28 cellular contexts compared by ENCODE assay signal in genomic region chr18:78685980-78686530, GRCh38.
"Had no signal": no experiment of that assay in that cellular context is flagged by ENCODE, and none has a peak within 500 bp of the region (broad histone marks: within the 10 kb centered on the region; RNA-seq: fewer than 3 reads in every experiment).

No MANE protein-coding gene starts in this region.

- H3K27me3 ChIP-seq: ascending aorta, cardiac muscle cell had no signal

- H3K27ac ChIP-seq: ascending aorta, cardiac muscle cell, VCaP had no signal

- H3K4me3 ChIP-seq: ascending aorta, cardiac muscle cell had no signal

- H3K36me3 ChIP-seq: ascending aorta, cardiac muscle cell had no signal

- ATAC-seq: activated CD8-positive, alpha-beta memory T cell treated with anti-CD3 and anti-CD28 coated beads, Interleukin-2, amount 10 ng/mL, durations not matched to agents 7 days and 5 days; activated CD8-positive, alpha-beta T cell treated with anti-CD3 and anti-CD28 coated beads, Interleukin-2, amount 10 ng/mL, durations not matched to agents 7 days and 5 days; activated naive CD8-positive, alpha-beta T cell treated with anti-CD3 and anti-CD28 coated beads, Interleukin-2, amount 50 U/mL, for 24 hours had no signal

- H3K4me1 ChIP-seq: ascending aorta had no signal

- DNase-seq: activated B cell treated with CpG ODN at 0.5 μM for 24 hours; activated CD4-positive, alpha-beta memory T cell treated with anti-CD3 and anti-CD28 coated beads, Interleukin-2, amount 10 ng/mL, durations not matched to agents 7 days and 5 days; activated CD4-positive, alpha-beta T cell treated with anti-CD3 and anti-CD28 coated beads for 4 hours; activated CD4-positive, alpha-beta T cell treated with anti-CD3 and anti-CD28 coated beads, Interleukin-2, amount 10 ng/mL, durations not matched to agents 24 days and 14 days; activated CD4-positive, alpha-beta T cell treated with anti-CD3 and anti-CD28 coated beads, Interleukin-2, amount 50 U/mL, for 48 hours; activated CD4-positive, CD25-positive, alpha-beta regulatory T cell treated with anti-CD3 and anti-CD28 coated beads, Interleukin-2, amount 50 U/mL, for 72 hours; activated CD8-positive, alpha-beta memory T cell treated with anti-CD3 and anti-CD28 coated beads for 24 hours; activated CD8-positive, alpha-beta memory T cell treated with anti-CD3 and anti-CD28 coated beads, Interleukin-2, amount 10 ng/mL, durations not matched to agents 7 days and 5 days; activated CD8-positive, alpha-beta memory T cell treated with anti-CD3 and anti-CD28 coated beads, Interleukin-2, amount 50 U/mL, for 48 hours; activated CD8-positive, alpha-beta T cell treated with anti-CD3 and anti-CD28 coated beads, Interleukin-2, amount 10 ng/mL, durations not matched to agents 7 days and 5 days; activated effector memory CD4-positive, alpha-beta T cell treated with Interleukin-2 at 50 U/mL for 16 hours; activated gamma-delta T cell; activated naive CD4-positive, alpha-beta T cell treated with anti-CD3 and anti-CD28 coated beads, Interleukin-2, amount 10 ng/mL, durations not matched to agents 7 days and 5 days; activated naive CD4-positive, alpha-beta T cell treated with Interleukin-2 at 50 U/mL for 16 hours; activated naive CD8-positive, alpha-beta T cell treated with anti-CD3 and anti-CD28 coated beads, Interleukin-2, amount 10 ng/mL, durations not matched to agents 7 days and 5 days; activated naive CD8-positive, alpha-beta T cell treated with anti-CD3 and anti-CD28 coated beads, Interleukin-2, amount 50 U/mL, for 24 hours; activated T-cell treated with anti-CD3 and anti-CD28 coated beads, Interleukin-2, amount 50 U/mL, for 24 hours; activated T-cell treated with anti-CD3 and anti-CD28 coated beads, Interleukin-2, amount 50 U/mL, for 48 hours; amygdala; anterior cingulate cortex; caudate nucleus; cerebellar nuclear complex; T-helper 1 cell; T-helper 2 cell; T-helper 9 cell had no signal

- H3K9me3 ChIP-seq: ascending aorta had no signal
